In the genomic region with DNA sequence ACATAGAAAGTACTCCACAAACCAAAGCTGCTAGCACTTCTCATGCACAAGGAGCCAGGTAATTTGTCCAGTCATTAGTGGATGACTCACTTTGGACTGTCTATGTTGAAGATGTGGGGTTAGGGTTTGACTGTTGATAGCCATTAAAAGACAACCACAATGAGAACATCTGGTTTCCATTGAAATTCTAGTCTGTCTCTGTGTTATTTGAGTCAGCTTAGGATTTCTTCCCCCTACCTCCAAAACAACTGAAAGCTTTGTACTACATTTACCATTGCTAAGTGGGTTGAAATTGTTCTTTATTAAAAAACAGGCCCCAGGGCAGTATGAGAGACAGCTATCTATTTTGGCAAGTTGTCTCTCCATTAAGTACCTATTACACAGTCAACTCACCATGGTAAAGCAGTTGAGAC, we compare ENCODE assay signal across 10 cellular contexts. TPM values are rescaled to one million over a fixed set of nuclear protein-coding genes. Genes with fewer than 3 reads are reported as not detected.
DNase-seq lines count a peak whose midpoint lies in the region; ATAC-seq lines count a peak whose summit lies in the region.
"Had no signal": no experiment of that assay in that cellular context is flagged by ENCODE, and none has a peak within 500 bp of the region (broad histone marks: within the 10 kb centered on the region; RNA-seq: fewer than 3 reads in every experiment).

No MANE protein-coding gene starts in this region.

- no peaks in the 10 kb centered on the region for H3K27me3 ChIP-seq in MG63

- no peaks in the 10 kb centered on the region for H3K36me3 ChIP-seq in MG63

- ATAC-seq in GM19025 (IDR thresholded peaks at IDR 0.05; ENCODE audit: low read depth, unreplicated experiment): peak; percentile 67
- peak; percentile 80 for ATAC-seq in HG03159 (IDR thresholded peaks at IDR 0.05; ENCODE audit: unreplicated experiment)

- peak; percentile 70 for DNase-seq in Daoy (ENCODE audit: low read depth)
- DNase-seq in fibroblast of gingiva (ENCODE audit: low read depth): peak; percentile 29
- DNase-seq in C1 segment of cervical spinal cord (lab: John Stamatoyannopoulos, UW): no peak
- no peak for DNase-seq in MG63
- no peak for DNase-seq in activated naive CD4-positive, alpha-beta T cell treated with anti-CD3 and anti-CD28 coated beads, Interleukin-2, amount 50 U/mL, for 16 hours
- DNase-seq in NCI-H510A (lab: John Stamatoyannopoulos, UW): no peak
- DNase-seq: anterior cingulate cortex; stimulated activated naive CD4-positive, alpha-beta T cell treated with Interleukin-2 at 50 U/mL for 16 hours had no signal

- H3K9me3 ChIP-seq in MG63: no peaks in the 10 kb centered on the region

- H3K4me3 ChIP-seq in MG63: no peak overlapping the region

RNA-seq across cellular contexts. Expression of gene ANKRD44, which starts 50.2 kb away (rescaled TPM):
- total RNA-seq in Daoy (2014; rRNA removed; shearing (Covaris generic)): 5.8 and 7.4 TPM in 2 replicates
- 0.66 and 5.9 TPM in 2 replicates for total RNA-seq in MG63 (2014; rRNA removed; shearing (Covaris generic); ENCODE audit: low replicate concordance)

Comparison
In these comparisons a context has a peak if more than half of its experiments do, and no peak if none do; other contexts are left out.
1. DNase-seq: peak in Daoy (single experiment) and fibroblast of gingiva (single experiment); none in C1 segment of cervical spinal cord (0 of 14), MG63 (single experiment), activated naive CD4-positive, alpha-beta T cell treated with anti-CD3 and anti-CD28 coated beads, Interleukin-2, amount 50 U/mL, for 16 hours (single experiment) and NCI-H510A (single experiment).